In genomic region chr1:153941826-153942725, GRCh38 we compare ENCODE assay signal across 1 cellular context.
TF ChIP-seq lines count a peak whose summit lies in the region.

No MANE protein-coding gene starts in this region.

TF ChIP-seq in IMR-90, 13 proteins besides CTCF, POLR2A, EP300 and RAD21:
- no peak for TF ChIP-seq USF2 (IDR thresholded peaks at IDR 0.05; ENCODE audit: low read depth, low read length)
TF ChIP-seq in IMR-90: peak in this region for 0.
